Comparison of ENCODE assay signal across 26 cellular contexts in genomic region chr1:41576620-41577019, GRCh38.
DNase-seq lines count a peak whose midpoint lies in the region; ATAC-seq and TF ChIP-seq lines count a peak whose summit lies in the region.
"Had no signal": no experiment of that assay in that cellular context is flagged by ENCODE, and none has a peak within 500 bp of the region (broad histone marks: within the 10 kb centered on the region; RNA-seq: fewer than 3 reads in every experiment).

No MANE protein-coding gene starts in this region.

- TF ChIP-seq CTCF in vagina (IDR thresholded peaks at IDR 0.05): no peak
- no peak for TF ChIP-seq CTCF in left lung (IDR thresholded peaks at IDR 0.05)
- TF ChIP-seq CTCF in upper lobe of right lung (IDR thresholded peaks at IDR 0.05): no peak

- H3K9me3 Mint-ChIP-seq in stimulated activated naive CD8-positive, alpha-beta T cell treated with anti-CD3 and anti-CD28 coated beads, Interleukin-15, amount 100 ng/mL, for 72 hours: no peaks in the 10 kb centered on the region
- H3K9me3 Mint-ChIP-seq in activated T-helper 17 cell treated with anti-CD3 and anti-CD28 coated beads, Interleukin-2, amount 50 U/mL, for 72 hours: no peaks in the 10 kb centered on the region
- H3K9me3 Mint-ChIP-seq: CD4-positive, alpha-beta T cell; dendritic cell treated with granulocyte-macrophage colony-stimulating factor and Interleukin-4, amounts not matched to agents 40 ng/mL and 50 ng/mL, for 4 days; natural killer cell had no signal

- no peak overlapping the region for H3K4me3 ChIP-seq in vagina
- no peak overlapping the region for H3K4me3 ChIP-seq in left lung
- H3K4me3 ChIP-seq in upper lobe of right lung: no peak overlapping the region
- H3K4me3 ChIP-seq: adrenal gland, cardiac muscle cell, heart left ventricle, pancreas, thoracic aorta had no signal

- no peak overlapping the region for H3K4me3 Mint-ChIP-seq in stimulated activated naive CD8-positive, alpha-beta T cell treated with anti-CD3 and anti-CD28 coated beads, Interleukin-15, amount 100 ng/mL, for 72 hours
- H3K4me3 Mint-ChIP-seq in activated T-helper 17 cell treated with anti-CD3 and anti-CD28 coated beads, Interleukin-2, amount 50 U/mL, for 72 hours: no peak overlapping the region
- H3K4me3 Mint-ChIP-seq: CD4-positive, alpha-beta T cell; dendritic cell treated with granulocyte-macrophage colony-stimulating factor and Interleukin-4, amounts not matched to agents 40 ng/mL and 50 ng/mL, for 4 days; natural killer cell had no signal

- H3K4me1 ChIP-seq in vagina (no peaks in the 10 kb centered on the region), left lung (peaks cover 0 to 12% of the 10 kb centered on the region in 2 donors), upper lobe of right lung (peaks cover 9% of the 10 kb centered on the region)
- H3K4me1 ChIP-seq: pancreas had no signal

- H3K4me1 Mint-ChIP-seq in stimulated activated naive CD8-positive, alpha-beta T cell treated with anti-CD3 and anti-CD28 coated beads, Interleukin-15, amount 100 ng/mL, for 72 hours: peaks cover 52% of the 10 kb centered on the region
- H3K4me1 Mint-ChIP-seq in activated T-helper 17 cell treated with anti-CD3 and anti-CD28 coated beads, Interleukin-2, amount 50 U/mL, for 72 hours: peaks cover 16% of the 10 kb centered on the region

- intact Hi-C loops in vagina (cut with DNase I): loop anchor here (10.0 kb wide), 2 partner anchors 228 to 598 kb away; no protein-coding TSS in a partner anchor
- intact Hi-C loops in left lung (cut with DNase I): loop anchor here in 1 of 2 donors (10.0 kb wide), 1 partner anchor 228 kb away; no protein-coding TSS in a partner anchor
- intact Hi-C loops in upper lobe of right lung (cut with DNase I): no loop called here

- peak; percentile 16 for DNase-seq in stimulated activated naive CD8-positive, alpha-beta T cell treated with anti-CD3 and anti-CD28 coated beads, Interleukin-15, Interleukin-2, amounts not matched to agents 100 U/mL and 50 U/mL, for 24 hours
- DNase-seq in stimulated activated naive CD8-positive, alpha-beta T cell treated with anti-CD3 and anti-CD28 coated beads, Interleukin-15, amount 100 ng/mL, for 72 hours: no peak
- DNase-seq in iris pigment epithelial cell (ENCODE audit: low read depth) (peak; percentile 57), vagina (ENCODE audit: extremely low spot score in 2 of 2) (peak; percentile 55 to 60), left lung (no peak), upper lobe of right lung (no peak)
- DNase-seq: activated CD4-positive, CD25-positive, alpha-beta regulatory T cell; activated effector memory CD4-positive, alpha-beta T cell treated with Interleukin-2 at 50 U/mL for 16 hours; adrenal gland; CD4-positive, alpha-beta T cell; HCEC 1CT; heart left ventricle; midbrain; natural killer cell; NCI-H187; NCI-H69; pancreas; RPMI8226; SK-N-SH; T1000 had no signal

- peak overlapping the region in 1 of 2 donors; percentile 48 for H3K27ac Mint-ChIP-seq in stimulated activated naive CD8-positive, alpha-beta T cell treated with anti-CD3 and anti-CD28 coated beads, Interleukin-15, amount 100 ng/mL, for 72 hours
- peak overlapping the region; percentile 30 for H3K27ac Mint-ChIP-seq in activated T-helper 17 cell treated with anti-CD3 and anti-CD28 coated beads, Interleukin-2, amount 50 U/mL, for 72 hours
- H3K27ac Mint-ChIP-seq: CD4-positive, alpha-beta T cell; dendritic cell treated with granulocyte-macrophage colony-stimulating factor and Interleukin-4, amounts not matched to agents 40 ng/mL and 50 ng/mL, for 4 days; natural killer cell had no signal

- H3K27me3 Mint-ChIP-seq in stimulated activated naive CD8-positive, alpha-beta T cell treated with anti-CD3 and anti-CD28 coated beads, Interleukin-15, amount 100 ng/mL, for 72 hours: no peaks in the 10 kb centered on the region
- H3K27me3 Mint-ChIP-seq in activated T-helper 17 cell treated with anti-CD3 and anti-CD28 coated beads, Interleukin-2, amount 50 U/mL, for 72 hours: no peaks in the 10 kb centered on the region
- H3K27me3 Mint-ChIP-seq: CD4-positive, alpha-beta T cell; dendritic cell treated with granulocyte-macrophage colony-stimulating factor and Interleukin-4, amounts not matched to agents 40 ng/mL and 50 ng/mL, for 4 days had no signal

- H3K36me3 ChIP-seq in vagina: no peaks in the 10 kb centered on the region
- peaks cover 0 to 29% of the 10 kb centered on the region in 2 donors for H3K36me3 ChIP-seq in left lung
- no peaks in the 10 kb centered on the region for H3K36me3 ChIP-seq in upper lobe of right lung
- H3K36me3 ChIP-seq: adrenal gland, cardiac muscle cell, pancreas, thoracic aorta had no signal

- ATAC-seq in stimulated activated naive CD8-positive, alpha-beta T cell treated with anti-CD3 and anti-CD28 coated beads, Interleukin-15, Interleukin-2, amounts not matched to agents 100 U/mL and 50 U/mL, for 24 hours: peak; percentile 58
- ATAC-seq in stimulated activated naive CD8-positive, alpha-beta T cell treated with anti-CD3 and anti-CD28 coated beads, Interleukin-15, amount 100 ng/mL, for 72 hours: no peak
- no peak for ATAC-seq in activated T-helper 17 cell treated with anti-CD3 and anti-CD28 coated beads, Interleukin-2, amount 50 U/mL, for 72 hours (replicated peaks)
- ATAC-seq in left lung: no peak
- ATAC-seq in upper lobe of right lung: no peak
- no peak for ATAC-seq in GM19467 (IDR thresholded peaks at IDR 0.05; ENCODE audit: unreplicated experiment)
- ATAC-seq: heart left ventricle, natural killer cell, pancreas, sciatic nerve had no signal

- H3K27ac ChIP-seq in vagina (no peak overlapping the region), left lung (no peak overlapping the region), upper lobe of right lung (no peak overlapping the region)
- H3K27ac ChIP-seq: adrenal gland, cardiac muscle cell, heart left ventricle, pancreas, thoracic aorta had no signal

- TF ChIP-seq POLR2A in vagina (IDR thresholded peaks at IDR 0.05): no peak

- H3K27me3 ChIP-seq in vagina (no peaks in the 10 kb centered on the region), left lung (no peaks in the 10 kb centered on the region), upper lobe of right lung (no peaks in the 10 kb centered on the region)
- H3K27me3 ChIP-seq: adrenal gland, heart left ventricle, pancreas had no signal

- H3K9me3 ChIP-seq in vagina: no peaks in the 10 kb centered on the region
- no peaks in the 10 kb centered on the region for H3K9me3 ChIP-seq in left lung
- H3K9me3 ChIP-seq in upper lobe of right lung: no peaks in the 10 kb centered on the region
- H3K9me3 ChIP-seq: adrenal gland, heart left ventricle, pancreas, SK-N-SH, thoracic aorta had no signal

- H3K36me3 Mint-ChIP-seq in activated T-helper 17 cell treated with anti-CD3 and anti-CD28 coated beads, Interleukin-2, amount 50 U/mL, for 72 hours (ENCODE audit: low read depth): peaks cover 94% of the 10 kb centered on the region
- H3K36me3 Mint-ChIP-seq: natural killer cell had no signal

Comparison
In these comparisons a context has a peak if more than half of its experiments do, and no peak if none do; other contexts are left out.
1. DNase-seq: peak in stimulated activated naive CD8-positive, alpha-beta T cell treated with anti-CD3 and anti-CD28 coated beads, Interleukin-15, Interleukin-2, amounts not matched to agents 100 U/mL and 50 U/mL, for 24 hours (single experiment), iris pigment epithelial cell (single experiment) and vagina (2 of 2); none in stimulated activated naive CD8-positive, alpha-beta T cell treated with anti-CD3 and anti-CD28 coated beads, Interleukin-15, amount 100 ng/mL, for 72 hours (0 of 2), left lung (0 of 2) and upper lobe of right lung (single experiment).